In genomic region chr2:154375625-154376020, GRCh38 we compare ENCODE assay signal across 9 cellular contexts.
DNase-seq lines count a peak whose midpoint lies in the region; ATAC-seq and TF ChIP-seq lines count a peak whose summit lies in the region.
"Had no signal": no experiment of that assay in that cellular context is flagged by ENCODE, and none has a peak within 500 bp of the region (broad histone marks: within the 10 kb centered on the region; RNA-seq: fewer than 3 reads in every experiment).

No MANE protein-coding gene starts in this region.

- H3K36me3 ChIP-seq in body of pancreas (replicated peaks in 1 of 2; ENCODE audit: insufficient read depth in 1 of 2, low read depth in 2 of 2) (no peaks in the 10 kb centered on the region), lung (ENCODE audit: control insufficient read depth in 2 of 2, insufficient read depth in 2 of 2, low read length in 2 of 2) (no peaks in the 10 kb centered on the region)
- H3K36me3 ChIP-seq: BLaER1 had no signal

- peak in 5 of 7 experiments; percentile 6 to 46 (median 31) for TF ChIP-seq CTCF in body of pancreas (IDR thresholded peaks at IDR 0.05)
- TF ChIP-seq CTCF in lung (IDR thresholded peaks at IDR 0.05; ENCODE audit: control extremely low read depth, extremely low read depth): no peak

- no peak for TF ChIP-seq POLR2A in body of pancreas (IDR thresholded peaks at IDR 0.05)

- H3K9me3 ChIP-seq in body of pancreas: no peaks in the 10 kb centered on the region
- H3K9me3 ChIP-seq in lung (ENCODE audit: control insufficient read depth in 2 of 2, insufficient read depth in 1 of 2, low read length in 1 of 2): no peaks in the 10 kb centered on the region
- H3K9me3 ChIP-seq: BLaER1 had no signal

- ATAC-seq in body of pancreas (peak; percentile 68), lung (ENCODE audit: insufficient read depth, low FRiP score) (peak; percentile 66), GM21528 (IDR thresholded peaks at IDR 0.05; ENCODE audit: low FRiP score, unreplicated experiment) (no peak), HG02610 (IDR thresholded peaks at IDR 0.05; ENCODE audit: unreplicated experiment) (no peak)

- intact Hi-C loops in body of pancreas (cut with DNase I): no loop called here

- H3K4me1 ChIP-seq in body of pancreas (no peaks in the 10 kb centered on the region), lung (ENCODE audit: control insufficient read depth in 2 of 2, insufficient read depth in 2 of 2, low read length in 2 of 2) (no peaks in the 10 kb centered on the region)
- H3K4me1 ChIP-seq: BLaER1 had no signal

- H3K27me3 ChIP-seq in body of pancreas: no peaks in the 10 kb centered on the region
- no peaks in the 10 kb centered on the region for H3K27me3 ChIP-seq in lung (ENCODE audit: control insufficient read depth, insufficient read depth)
- H3K27me3 ChIP-seq: BLaER1 had no signal

- DNase-seq in SIG-M5 treated with dmso at 0.1 percent for 504 hours (lab: John Stamatoyannopoulos, UW; ENCODE audit: unreplicated experiment) (peak; percentile 50), SIG-M5 (lab: John Stamatoyannopoulos, UW) (no peak), NCI-H345 treated with DMSO at 0.1 percent for 48 hours (lab: John Stamatoyannopoulos, UW; ENCODE audit: unreplicated experiment) (peak; percentile 57), body of pancreas (peak in 1 of 4 donors; percentile 2), lung (ENCODE audit: low spot score) (no peak), COLO668 (lab: John Stamatoyannopoulos, UW; ENCODE audit: unreplicated experiment) (no peak)

- WGBS in body of pancreas, 2 donors: 2 to 3% methylated on average over 8 of the region's 8 CpGs
- 4 to 7% methylated on average over 8 of the region's 8 CpGs for WGBS in lung, 2 donors

- H3K4me3 ChIP-seq in body of pancreas: no peak overlapping the region
- no peak overlapping the region for H3K4me3 ChIP-seq in lung
- H3K4me3 ChIP-seq: BLaER1 had no signal

- H3K27ac ChIP-seq in body of pancreas (no peak overlapping the region), lung (ENCODE audit: low read depth in 1 of 2, low read length in 1 of 2) (no peak overlapping the region)
- H3K27ac ChIP-seq: BLaER1 had no signal

Comparison
In these comparisons a context has a peak if more than half of its experiments do, and no peak if none do; other contexts are left out.
1. DNase-seq: peak in SIG-M5 treated with dmso at 0.1 percent for 504 hours (single experiment) and NCI-H345 treated with DMSO at 0.1 percent for 48 hours (single experiment); none in SIG-M5 (single experiment), lung (single experiment) and COLO668 (single experiment).
2. ATAC-seq: peak in body of pancreas (single experiment) and lung (single experiment); none in GM21528 (single experiment) and HG02610 (single experiment).